8 cellular contexts compared by ENCODE assay signal in the genomic region with DNA sequence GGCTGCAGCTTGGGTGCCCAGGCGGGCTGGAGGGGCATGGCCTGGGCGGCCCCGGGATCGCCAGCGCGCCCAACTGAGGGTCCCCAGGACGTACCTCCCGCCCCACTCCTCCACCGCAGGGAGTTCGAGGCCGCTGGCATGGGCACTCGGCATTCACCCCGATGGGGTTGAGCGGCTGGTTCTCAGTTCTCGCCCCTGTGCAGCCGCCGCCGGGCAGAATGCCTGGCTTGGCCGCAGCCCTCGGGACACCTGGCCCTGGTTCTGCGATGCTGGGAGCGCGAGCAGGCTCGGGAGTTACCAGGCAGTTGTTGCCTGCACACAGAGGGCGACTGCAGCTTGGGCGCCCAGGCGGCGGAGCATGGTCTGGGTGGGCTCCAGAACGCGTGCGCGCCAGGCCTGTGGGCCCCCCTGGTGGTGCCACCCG.
DNase-seq lines count a peak whose midpoint lies in the region; ATAC-seq, FAIRE-seq and TF ChIP-seq lines count a peak whose summit lies in the region.
"Had no signal": no experiment of that assay in that cellular context is flagged by ENCODE, and none has a peak within 500 bp of the region (broad histone marks: within the 10 kb centered on the region; RNA-seq: fewer than 3 reads in every experiment).

No MANE protein-coding gene starts in this region.

- FAIRE-seq in H1 (lab: Jason Lieb, UNC): no peak

- peaks cover 4% of the 10 kb centered on the region for H3K36me3 Mint-ChIP-seq in neural crest cell (ENCODE audit: low read depth)

- no peak overlapping the region for H2BK5ac ChIP-seq in H1 (ENCODE audit: low read depth, low read length)

- H3K9me3 ChIP-seq in HUES6 (ENCODE audit: control insufficient read depth, insufficient read depth, low read depth, low read length) (peaks cover 2% of the 10 kb centered on the region; the same call in 1 of the 2 replicates), H1 (ENCODE audit: insufficient read depth in 2 of 2, low read depth in 1 of 2, low read length in 1 of 2) (no peaks in the 10 kb centered on the region; a peak in 1 of 4 replicates)

- no peak for TF ChIP-seq POLR2A in H1 (IDR thresholded peaks at IDR 0.05; ENCODE audit: control extremely low read depth in 1 of 2, low read depth in 2 of 2, low read length in 2 of 2)

- H4K91ac ChIP-seq in H1 (replicated peaks; ENCODE audit: insufficient read length, low read length): no peak overlapping the region

- CTCF ChIA-PET in H1 (lab: Charles Lee; ENCODE audit: partially characterized antibody): interaction anchor here (0.6 to 3.9 kb wide), 10 partner anchors 8 to 176 kb away, joined by 3 to 33 read pairs (median 12); no protein-coding TSS in a partner anchor

- no peak overlapping the region for H3K4ac ChIP-seq in H1 (replicated peaks; ENCODE audit: insufficient read length, low read depth, low read length)

- ATAC-seq in GM21619 (IDR thresholded peaks at IDR 0.05; ENCODE audit: unreplicated experiment) (no peak), GM18867 (IDR thresholded peaks at IDR 0.05; ENCODE audit: unreplicated experiment) (no peak)

- no peak for TF ChIP-seq CTCF in H1 (IDR thresholded peaks at IDR 0.05; ENCODE audit: control extremely low read depth in 1 of 3, insufficient read depth in 1 of 3, low read depth in 1 of 3, low read length in 3 of 3)
- no peak for TF ChIP-seq CTCF in neural crest cell (conservative IDR thresholded peaks at IDR 0.05)

- no peak overlapping the region for H2BK20ac ChIP-seq in H1 (ENCODE audit: low read length)

- POLR2A ChIA-PET in H1 (lab: Charles Lee; ENCODE audit: partially characterized antibody): interaction anchor here (1.5 to 1.9 kb wide), 3 partner anchors 31 to 131 kb away, joined by 4 to 8 read pairs (median 4); a partner anchor contains a TSS

- peak; percentile 26 for DNase-seq in D341Med (ENCODE audit: low spot score)
- no peak for DNase-seq in H1 (ENCODE audit: low read depth in 1 of 2, low spot score in 2 of 2)
- DNase-seq in neural crest cell (ENCODE audit: low read depth, low spot score): peak; percentile 5
- DNase-seq in cerebellar nuclear complex (lab: John Stamatoyannopoulos, UW): no peak
- DNase-seq: activated effector memory CD4-positive, alpha-beta T cell treated with Interleukin-2 at 50 U/mL for 16 hours had no signal

- H2BK15ac ChIP-seq in H1 (ENCODE audit: low read length): no peak overlapping the region

- no peak overlapping the region for H2AFZ ChIP-seq in H1 (ENCODE audit: low read length)

- H3K27me3 ChIP-seq in HUES6 (ENCODE audit: control insufficient read depth, insufficient read depth, low read length): peaks cover 87% of the 10 kb centered on the region
- peaks cover 15 to 62% (median 33%) of the 10 kb centered on the region in 4 experiments for H3K27me3 ChIP-seq in H1 (replicated peaks in 1 of 4; ENCODE audit: control insufficient read depth in 3 of 4, extremely low read depth in 1 of 4, insufficient read depth in 3 of 4, low read length in 3 of 4)

- no peaks in the 10 kb centered on the region for H3K79me1 ChIP-seq in H1 (ENCODE audit: low read depth, low read length)

- H3K56ac ChIP-seq in H1 (replicated peaks; ENCODE audit: insufficient read length, low read depth, low read length): no peak overlapping the region

- peaks cover 78% of the 10 kb centered on the region for H3K27me3 Mint-ChIP-seq in neural crest cell (ENCODE audit: low read depth)

- no peak overlapping the region for H3K23ac ChIP-seq in H1 (ENCODE audit: insufficient read length)

- peaks cover 13% of the 10 kb centered on the region; the same call in 1 of the 2 replicates for H3K23me2 ChIP-seq in H1 (ENCODE audit: low read depth, low read length)

- H4K8ac ChIP-seq in H1 (ENCODE audit: extremely low read depth, insufficient read depth, low read length): no peak overlapping the region

- H3K36me3 ChIP-seq in HUES6 (ENCODE audit: control insufficient read depth, insufficient read depth, low read length) (no peaks in the 10 kb centered on the region), H1 (ENCODE audit: control insufficient read depth in 2 of 4, insufficient read depth in 4 of 4, low read length in 3 of 4) (no peaks in the 10 kb centered on the region)

- H3K4me3 Mint-ChIP-seq in neural crest cell: no peak overlapping the region

- H3K14ac ChIP-seq in H1 (ENCODE audit: insufficient read length): no peak overlapping the region

- peak overlapping the region; percentile 66 for H3K4me3 ChIP-seq in HUES6 (ENCODE audit: low read depth, low read length)
- H3K4me3 ChIP-seq in H1 (ENCODE audit: extremely low read depth in 1 of 4, insufficient read depth in 2 of 4, low read depth in 3 of 4, low read length in 4 of 4): peak overlapping the region in 3 of 4 experiments; percentile 40 to 62 (median 48); a peak in 6 of 8 replicates

- H3K4me1 ChIP-seq in HUES6 (ENCODE audit: control insufficient read depth, insufficient read depth, low read length): peaks cover 3% of the 10 kb centered on the region; the same call in 1 of the 2 replicates
- peaks cover 0 to 7% (median 1%) of the 10 kb centered on the region in 4 experiments; a peak in 3 of 7 replicates for H3K4me1 ChIP-seq in H1 (replicated peaks in 1 of 4; ENCODE audit: control insufficient read depth in 3 of 4, insufficient read depth in 4 of 4, low read length in 3 of 4)

- H2BK12ac ChIP-seq in H1 (ENCODE audit: low read depth, low read length): no peak overlapping the region

- no peak overlapping the region for H2AK5ac ChIP-seq in H1 (ENCODE audit: low read depth, low read length)

- H3K18ac ChIP-seq in H1 (ENCODE audit: extremely low read depth, low read length): no peak overlapping the region; the same call in 1 of the 2 replicates

- no peak overlapping the region for H4K5ac ChIP-seq in H1 (ENCODE audit: insufficient read length, low read depth, low read length)

- no peak overlapping the region for H2BK120ac ChIP-seq in H1 (replicated peaks; ENCODE audit: low read depth, low read length)

- H4K20me1 ChIP-seq in H1 (replicated peaks in 1 of 2; ENCODE audit: control insufficient read depth in 1 of 2, insufficient read depth in 2 of 2, low read length in 2 of 2): no peaks in the 10 kb centered on the region

- H3K9me3 Mint-ChIP-seq in neural crest cell: no peaks in the 10 kb centered on the region

- no peaks in the 10 kb centered on the region for H3K79me2 ChIP-seq in H1 (ENCODE audit: control insufficient read depth in 1 of 2, insufficient read depth in 2 of 2, low read length in 2 of 2)

- peaks cover 7% of the 10 kb centered on the region for H3K4me1 Mint-ChIP-seq in neural crest cell

- no peak for TF ChIP-seq RAD21 in H1 (IDR thresholded peaks at IDR 0.05 in 1 of 2, conservative IDR thresholded peaks at IDR 0.05 in 1 of 2; ENCODE audit: low read depth in 2 of 2, low read length in 2 of 2)

- 8% methylated on average over 26 of the region's 33 CpGs; no CpG with 5 or more reads in 1 of the 2 experiments for WGBS in H1 (ENCODE audit: extremely low coverage in 1 of 2, insufficient coverage in 1 of 2, insufficient read length in 1 of 2, insufficient replicate concordance in 2 of 2, low coverage in 1 of 2, low lambda C conversion rate in 2 of 2, missing lambda C conversion rate in 1 of 2), 2 experiments

- H3K9ac ChIP-seq in HUES6 (ENCODE audit: low read length) (no peak overlapping the region), H1 (replicated peaks in 1 of 4; ENCODE audit: extremely low read depth in 1 of 4, low read depth in 3 of 4, low read length in 3 of 4) (no peak overlapping the region)

- no peak overlapping the region for H3K27ac Mint-ChIP-seq in neural crest cell (ENCODE audit: unreplicated experiment)

- H3K27ac ChIP-seq in HUES6 (ENCODE audit: low read depth, low read length): no peak overlapping the region
- no peak overlapping the region for H3K27ac ChIP-seq in H1 (ENCODE audit: low read depth, low read length)

- TF ChIP-seq EP300 in H1 (IDR thresholded peaks at IDR 0.05; ENCODE audit: borderline replicate concordance in 1 of 2, low read depth in 2 of 2, low read length in 2 of 2): no peak

- peak overlapping the region; percentile 61 to 97 for H3K4me2 ChIP-seq in H1 (ENCODE audit: insufficient read depth in 1 of 2, low read depth in 2 of 2, low read length in 2 of 2)

TF ChIP-seq in H1, 55 proteins besides CTCF, POLR2A, EP300 and RAD21:
- TF ChIP-seq TCF12 (IDR thresholded peaks at IDR 0.05; ENCODE audit: low read depth, low read length) (no peak), SP1 (IDR thresholded peaks at IDR 0.05; ENCODE audit: low read depth, low read length) (no peak), RFX5 (IDR thresholded peaks at IDR 0.05; ENCODE audit: borderline replicate concordance, low read depth, low read length) (no peak), RNF2 (IDR thresholded peaks at IDR 0.05; ENCODE audit: borderline replicate concordance, low read depth, low read length, missing control alignments, poor library complexity, severe bottlenecking) (peak; percentile 67), KDM4A (IDR thresholded peaks at IDR 0.05; ENCODE audit: low read depth, low read length, severe bottlenecking) (peak; percentile 46), JUN (IDR thresholded peaks at IDR 0.05; ENCODE audit: low read depth, low read length) (no peak), SUZ12 (IDR thresholded peaks at IDR 0.05; ENCODE audit: low read length) (peak; percentile 79), EZH2 (IDR thresholded peaks at IDR 0.05; ENCODE audit: low read depth, low read length, severe bottlenecking) (peak; percentile 71)
- TF ChIP-seq, protein P1, sequence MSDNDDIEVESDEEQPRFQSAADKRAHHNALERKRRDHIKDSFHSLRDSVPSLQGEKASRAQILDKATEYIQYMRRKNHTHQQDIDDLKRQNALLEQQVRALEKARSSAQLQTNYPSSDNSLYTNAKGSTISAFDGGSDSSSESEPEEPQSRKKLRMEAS (IDR thresholded peaks at IDR 0.05): peak; percentile 12; the same call in 1 of the 2 replicates
- TF ChIP-seq, protein P2, sequence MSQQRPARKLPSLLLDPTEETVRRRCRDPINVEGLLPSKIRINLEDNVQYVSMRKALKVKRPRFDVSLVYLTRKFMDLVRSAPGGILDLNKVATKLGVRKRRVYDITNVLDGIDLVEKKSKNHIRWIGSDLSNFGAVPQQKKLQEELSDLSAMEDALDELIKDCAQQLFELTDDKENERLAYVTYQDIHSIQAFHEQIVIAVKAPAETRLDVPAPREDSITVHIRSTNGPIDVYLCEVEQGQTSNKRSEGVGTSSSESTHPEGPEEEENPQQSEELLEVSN (IDR thresholded peaks at IDR 0.05): 0 out of 2 replicates have a peak, but pooled peaks have one; percentile 19

Comparison
In these comparisons a context has a peak if more than half of its experiments do, and no peak if none do; other contexts are left out.
1. DNase-seq: peak in D341Med (single experiment) and neural crest cell (single experiment); none in H1 (0 of 2) and cerebellar nuclear complex (0 of 2).